In the genomic region with DNA sequence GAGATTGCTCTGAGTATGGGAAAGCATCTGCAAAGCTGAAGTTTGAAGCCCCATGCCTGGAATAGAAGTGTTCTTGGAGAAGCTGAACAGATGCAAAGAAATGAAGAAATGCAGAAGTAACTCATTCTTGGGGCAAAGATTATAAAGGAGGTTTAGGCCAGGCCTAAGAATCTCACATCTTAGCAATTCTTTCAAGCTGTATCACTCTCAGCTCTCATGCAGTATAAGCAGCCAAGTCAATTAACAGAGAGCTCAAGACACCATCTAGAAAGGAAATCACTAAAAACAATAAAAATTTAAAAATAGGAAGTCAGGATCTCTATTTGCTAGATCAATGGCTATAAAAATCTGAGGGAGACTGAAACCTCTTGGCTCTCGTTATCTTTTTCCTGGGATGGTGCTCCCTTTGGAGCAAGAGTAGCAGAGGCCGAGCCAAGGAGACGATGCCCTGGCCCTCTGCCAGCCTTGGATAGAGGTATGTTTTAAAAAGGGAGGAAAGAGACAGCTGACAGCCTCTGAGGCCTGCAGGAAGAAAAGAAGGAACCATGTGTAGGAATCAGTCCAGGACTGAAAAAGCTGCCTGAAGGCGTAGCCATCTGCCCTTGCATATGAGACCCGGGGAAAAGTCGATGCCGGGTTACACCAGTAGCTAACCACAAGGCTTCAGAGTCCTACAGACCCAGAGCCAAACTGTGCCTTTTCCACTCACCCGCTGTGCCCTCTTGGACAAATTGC, we compare ENCODE assay signal across 19 cellular contexts.
DNase-seq lines count a peak whose midpoint lies in the region; ATAC-seq and TF ChIP-seq lines count a peak whose summit lies in the region.
"Had no signal": no experiment of that assay in that cellular context is flagged by ENCODE, and none has a peak within 500 bp of the region (broad histone marks: within the 10 kb centered on the region; RNA-seq: fewer than 3 reads in every experiment).

No MANE protein-coding gene starts in this region.

- H3K9me3 ChIP-seq in right atrium auricular region, result no peaks in the 10 kb centered on the region
- H3K9me3 ChIP-seq in uterus, result no peaks in the 10 kb centered on the region
- H3K9me3 ChIP-seq: left lung, stomach had no signal

- H3K27ac ChIP-seq in right atrium auricular region, result no peak overlapping the region
- peak overlapping the region; percentile 52 to 58 for H3K27ac ChIP-seq in uterus
- H3K27ac ChIP-seq: hepatocyte, left lung, stomach had no signal

- DNase-seq in Right ventricle myocardium inferior (ENCODE audit: missing footprints) (no peak), right atrium auricular region (ENCODE audit: low spot score) (no peak), left lobe of liver (ENCODE audit: low spot score) (no peak), uterus (peak; percentile 73 to 82), NCI-H2107 treated with DMSO at 0.1 percent for 48 hours (lab: John Stamatoyannopoulos, UW; ENCODE audit: unreplicated experiment) (no peak), HUDEP-2 (lab: John Stamatoyannopoulos, UW; ENCODE audit: unreplicated experiment in 76 of 76) (no peak)
- DNase-seq: activated CD8-positive, alpha-beta memory T cell treated with anti-CD3 and anti-CD28 coated beads, Interleukin-2, amount 50 U/mL, for 48 hours; activated naive CD8-positive, alpha-beta T cell treated with anti-CD3 and anti-CD28 coated beads for 36 hours; DMS153; H9; Karpas-422; left lung; NCI-H187 treated with DMSO at 0.1 percent for 48 hours; small intestine; stomach had no signal

- H3K27me3 ChIP-seq in right atrium auricular region (no peaks in the 10 kb centered on the region), uterus (no peaks in the 10 kb centered on the region)
- H3K27me3 ChIP-seq: hepatocyte, left lung, stomach had no signal

- no peak for TF ChIP-seq POLR2A in uterus (IDR thresholded peaks at IDR 0.05)

- ATAC-seq in Right ventricle myocardium inferior, result peak; percentile 49
- peak; percentile 20 for ATAC-seq in left lobe of liver
- no peak for ATAC-seq in GM18502 (IDR thresholded peaks at IDR 0.05; ENCODE audit: poor library complexity, unreplicated experiment)
- ATAC-seq: left lung had no signal

- H3K4me3 Mint-ChIP-seq in brain, result peak overlapping the region in 2 of 5 experiments; percentile 10 to 16
- H3K4me3 Mint-ChIP-seq: activated naive CD8-positive, alpha-beta T cell treated with anti-CD3 and anti-CD28 coated beads for 36 hours; central memory CD8-positive, alpha-beta T cell; H9 had no signal

- no peaks in the 10 kb centered on the region for H3K36me3 Mint-ChIP-seq in brain
- H3K36me3 Mint-ChIP-seq: activated naive CD8-positive, alpha-beta T cell treated with anti-CD3 and anti-CD28 coated beads for 36 hours had no signal

- H3K4me1 ChIP-seq in right atrium auricular region (peaks cover 0 to 5% of the 10 kb centered on the region in 2 donors), uterus (no peaks in the 10 kb centered on the region)
- H3K4me1 ChIP-seq: left lung had no signal

- no peaks in the 10 kb centered on the region for H3K27me3 Mint-ChIP-seq in brain
- H3K27me3 Mint-ChIP-seq: activated naive CD8-positive, alpha-beta T cell treated with anti-CD3 and anti-CD28 coated beads for 36 hours; central memory CD8-positive, alpha-beta T cell had no signal

- H3K27ac Mint-ChIP-seq in brain, result peak overlapping the region; percentile 53 to 93 (median 88)
- H3K27ac Mint-ChIP-seq: activated naive CD8-positive, alpha-beta T cell treated with anti-CD3 and anti-CD28 coated beads for 36 hours; H9 had no signal

- intact Hi-C loops in Right ventricle myocardium inferior (cut with DNase I), result no loop called here
- intact Hi-C loops in uterus (cut with DNase I; ENCODE audit: low total_unique reads), result no loop called here

- no peak overlapping the region for H3K4me3 ChIP-seq in right atrium auricular region
- no peak overlapping the region for H3K4me3 ChIP-seq in uterus
- H3K4me3 ChIP-seq: hepatocyte, left lung, stomach had no signal

- peaks cover 50% of the 10 kb centered on the region for H3K4me1 Mint-ChIP-seq in brain
- H3K4me1 Mint-ChIP-seq: activated naive CD8-positive, alpha-beta T cell treated with anti-CD3 and anti-CD28 coated beads for 36 hours; central memory CD8-positive, alpha-beta T cell had no signal

- no peak for TF ChIP-seq CTCF in right atrium auricular region (IDR thresholded peaks at IDR 0.05)
- no peak for TF ChIP-seq CTCF in brain (conservative IDR thresholded peaks at IDR 0.05)
- TF ChIP-seq CTCF in uterus (IDR thresholded peaks at IDR 0.05), result no peak

- peaks cover 0 to 6% (median 3%) of the 10 kb centered on the region in 5 experiments for H3K9me3 Mint-ChIP-seq in brain
- H3K9me3 Mint-ChIP-seq: activated naive CD8-positive, alpha-beta T cell treated with anti-CD3 and anti-CD28 coated beads for 36 hours; central memory CD8-positive, alpha-beta T cell; H9 had no signal

- H3K36me3 ChIP-seq in right atrium auricular region (no peaks in the 10 kb centered on the region), uterus (no peaks in the 10 kb centered on the region)
- H3K36me3 ChIP-seq: left lung, stomach had no signal

Comparison
In these comparisons a context has a peak if more than half of its experiments do, and no peak if none do; other contexts are left out.
1. DNase-seq: peak in uterus (2 of 2); none in Right ventricle myocardium inferior (single experiment), right atrium auricular region (single experiment), left lobe of liver (single experiment), NCI-H2107 treated with DMSO at 0.1 percent for 48 hours (single experiment) and HUDEP-2 (0 of 76).
2. H3K27ac ChIP-seq: peak in uterus (2 of 2); none in right atrium auricular region (0 of 2).